In genomic region chr22:37849089-37849751, GRCh38 we compare ENCODE assay signal across 1 cellular context.
TF ChIP-seq lines count a peak whose summit lies in the region.

TSS of gene EIF3L (plus strand) at chr22:37849419. CDS start at chr22:37849450, 31 bp downstream.

TF ChIP-seq in K562, 482 proteins besides CTCF, POLR2A, EP300 and RAD21 (continued from another document and continues in another):
- TF ChIP-seq REST (CRISPR knock-in tag; IDR thresholded peaks at IDR 0.05; ENCODE audit: low read depth): no peak; the same call in 1 of the 2 replicates
- TF ChIP-seq NFIX (CRISPR knock-in tag; IDR thresholded peaks at IDR 0.05; ENCODE audit: low read depth): no peak
- no peak for TF ChIP-seq SMAD3 (CRISPR knock-in tag; conservative IDR thresholded peaks at IDR 0.05)
- TF ChIP-seq KLF6 (CRISPR knock-in tag; IDR thresholded peaks at IDR 0.05; ENCODE audit: borderline replicate concordance): no peak
- peak; percentile 95 for TF ChIP-seq ELF2 (CRISPR knock-in tag; IDR thresholded peaks at IDR 0.05)
- peak; percentile 22; the same call in 1 of the 2 replicates for TF ChIP-seq CUX1 (CRISPR knock-in tag; IDR thresholded peaks at IDR 0.05)
- no peak for TF ChIP-seq ZNF197 (CRISPR knock-in tag; IDR thresholded peaks at IDR 0.05; ENCODE audit: low read depth)
- no peak for TF ChIP-seq TEAD1 (CRISPR knock-in tag; IDR thresholded peaks at IDR 0.05)
- no peak for TF ChIP-seq CCAR2 (IDR thresholded peaks at IDR 0.05; ENCODE audit: low read depth, low read length)
- TF ChIP-seq SFPQ (IDR thresholded peaks at IDR 0.05; ENCODE audit: low read depth, low read length): no peak
- TF ChIP-seq MNT (conservative IDR thresholded peaks at IDR 0.05): peak; percentile 63 to 72; a peak in 3 of 4 replicates
- TF ChIP-seq DNMT1 (IDR thresholded peaks at IDR 0.05): no peak
- no peak for TF ChIP-seq ZBTB49 (CRISPR knock-in tag; IDR thresholded peaks at IDR 0.05; ENCODE audit: borderline replicate concordance)
- TF ChIP-seq HNRNPUL1 (IDR thresholded peaks at IDR 0.05; ENCODE audit: low read length): no peak
- TF ChIP-seq ZBTB7A (IDR thresholded peaks at IDR 0.05; ENCODE audit: borderline replicate concordance, control insufficient read depth, low read depth, low read length): no peak
- TF ChIP-seq POLR3A (IDR thresholded peaks at IDR 0.05; ENCODE audit: borderline replicate concordance, extremely low read depth, insufficient read depth, insufficient read length): no peak
- TF ChIP-seq CREB3 (tag; conservative IDR thresholded peaks at IDR 0.05; ENCODE audit: low read depth): no peak
- 0 out of 2 replicates have a peak, but pooled peaks have one; percentile 8 for TF ChIP-seq EGR1 (conservative IDR thresholded peaks at IDR 0.05)
- peak; percentile 91 for TF ChIP-seq ZFX (CRISPR knock-in tag; IDR thresholded peaks at IDR 0.05)
- TF ChIP-seq ZNF217 (CRISPR knock-in tag; IDR thresholded peaks at IDR 0.05): no peak
- no peak for TF ChIP-seq TSHZ1 (CRISPR knock-in tag; IDR thresholded peaks at IDR 0.05)
- no peak for TF ChIP-seq ZNF717 (CRISPR knock-in tag; IDR thresholded peaks at IDR 0.05)
- no peak for TF ChIP-seq TCF3 (CRISPR knock-in tag; IDR thresholded peaks at IDR 0.05)
- TF ChIP-seq ETV5 (CRISPR knock-in tag; IDR thresholded peaks at IDR 0.05; ENCODE audit: low read depth): peak; percentile 84
- TF ChIP-seq PHF8 (IDR thresholded peaks at IDR 0.05; ENCODE audit: borderline replicate concordance, low read length): peak; percentile 77
- TF ChIP-seq MCM5 (IDR thresholded peaks at IDR 0.05; ENCODE audit: low read depth): no peak
- TF ChIP-seq ZBTB17 (CRISPR knock-in tag; IDR thresholded peaks at IDR 0.05): 0 out of 2 replicates have a peak, but pooled peaks have one; percentile 69
- no peak for TF ChIP-seq CLOCK (CRISPR knock-in tag; IDR thresholded peaks at IDR 0.05; ENCODE audit: borderline replicate concordance)
- TF ChIP-seq SMAD1 (IDR thresholded peaks at IDR 0.05; ENCODE audit: low read depth, low read length, partially characterized antibody): no peak
- no peak for TF ChIP-seq ATF6 (CRISPR knock-in tag; IDR thresholded peaks at IDR 0.05)
